Comparison of ENCODE assay signal across 26 cellular contexts in genomic region chr6:155527443-155527842, GRCh38.
"Had no signal": no experiment of that assay in that cellular context is flagged by ENCODE, and none has a peak within 500 bp of the region (broad histone marks: within the 10 kb centered on the region; RNA-seq: fewer than 3 reads in every experiment).

No MANE protein-coding gene starts in this region.

- ATAC-seq: left ventricle myocardium superior; lower lobe of right lung; naive thymus-derived CD8-positive, alpha-beta T cell; psoas muscle; right cardiac atrium; stimulated activated naive CD8-positive, alpha-beta T cell treated with anti-CD3 and anti-CD28 coated beads, Interleukin-15, amount 100 ng/mL, for 72 hours; upper lobe of right lung had no signal

- H3K36me3 ChIP-seq: esophagus muscularis mucosa, lower lobe of right lung, suprapubic skin, transverse colon, upper lobe of right lung, uterus had no signal

- H3K27me3 ChIP-seq: esophagus muscularis mucosa, suprapubic skin, transverse colon, upper lobe of right lung, uterus had no signal

- FAIRE-seq: endothelial cell of umbilical vein, frontal cortex, islet of Langerhans, small intestine had no signal

- H3K9me3 ChIP-seq: esophagus muscularis mucosa, lower lobe of right lung, psoas muscle, suprapubic skin, transverse colon, upper lobe of right lung, uterus had no signal

- H3K4me3 ChIP-seq: coronary artery, esophagus muscularis mucosa, lower lobe of right lung, psoas muscle, suprapubic skin, transverse colon, upper lobe of right lung, uterus had no signal

- DNase-seq: dermis blood vessel endothelial cell; effector memory CD4-positive, alpha-beta T cell; head of caudate nucleus; kidney glomerular epithelial cell; left ventricle myocardium superior; lower lobe of right lung; naive thymus-derived CD8-positive, alpha-beta T cell; nephron progenitor cell; nucleus accumbens; psoas muscle; right cardiac atrium; small intestine; stimulated activated CD4-positive, alpha-beta T cell treated with anti-CD3 and anti-CD28 coated beads, Interleukin-15, amount 100 ng/mL, for 24 hours; stimulated activated CD4-positive, alpha-beta T cell treated with anti-CD3 and anti-CD28 coated beads, Interleukin-2, amount 100 ng/mL, for 48 hours; stimulated activated CD8-positive, alpha-beta memory T cell treated with anti-CD3 and anti-CD28 coated beads, Interleukin-4, amount 100 ng/mL, for 48 hours; stimulated activated naive CD4-positive, alpha-beta T cell; stimulated activated naive CD8-positive, alpha-beta T cell treated with anti-CD3 and anti-CD28 coated beads, Interleukin-15, amount 100 ng/mL, for 72 hours; transverse colon; upper lobe of right lung; uterus had no signal

- H3K4me1 ChIP-seq: upper lobe of right lung, uterus had no signal

- H3K27ac ChIP-seq: coronary artery, esophagus muscularis mucosa, lower lobe of right lung, psoas muscle, suprapubic skin, transverse colon, upper lobe of right lung, uterus had no signal
